In the genomic region with DNA sequence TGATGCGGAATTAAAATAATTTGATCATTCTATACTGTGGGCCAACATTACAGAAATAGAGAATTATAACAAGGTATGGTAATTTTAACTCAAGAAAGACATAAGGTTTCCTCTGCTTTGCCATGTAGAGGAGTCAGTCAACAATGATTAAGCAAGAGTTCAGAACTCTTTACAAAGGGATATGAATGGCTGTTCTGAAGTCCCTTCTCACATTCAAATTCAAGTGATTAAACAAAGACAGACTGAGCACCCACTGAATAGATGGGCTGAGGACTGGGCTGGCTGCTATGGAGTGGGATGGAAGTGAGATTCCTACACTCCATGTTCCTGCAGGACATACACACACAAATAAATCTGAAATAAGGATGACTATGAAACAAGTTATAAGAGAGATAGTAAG, we compare ENCODE assay signal across 20 cellular contexts.
"Had no signal": no experiment of that assay in that cellular context is flagged by ENCODE, and none has a peak within 500 bp of the region (broad histone marks: within the 10 kb centered on the region; RNA-seq: fewer than 3 reads in every experiment).

No MANE protein-coding gene starts in this region.

- H3K4me3 Mint-ChIP-seq: endodermal cell; naive thymus-derived CD8-positive, alpha-beta T cell; nephron progenitor cell; stimulated activated effector memory CD8-positive, alpha-beta T cell treated with anti-CD3 and anti-CD28 coated beads, Interleukin-12 subunit alpha, Interleukin-12 subunit beta, amount 100 ng/mL, for 72 hours; type B pancreatic cell had no signal

- H3K36me3 ChIP-seq: gastrocnemius medialis, lower lobe of right lung, prostate gland, right atrium auricular region, stomach, tibial artery had no signal

- H3K9me3 Mint-ChIP-seq: endodermal cell; naive thymus-derived CD8-positive, alpha-beta T cell; nephron progenitor cell; stimulated activated effector memory CD8-positive, alpha-beta T cell treated with anti-CD3 and anti-CD28 coated beads, Interleukin-12 subunit alpha, Interleukin-12 subunit beta, amount 100 ng/mL, for 72 hours; type B pancreatic cell had no signal

- H3K9me3 ChIP-seq: gastrocnemius medialis, lower lobe of right lung, prostate gland, right atrium auricular region, stomach, tibial artery had no signal

- H3K27ac ChIP-seq: epithelial cell of prostate, gastrocnemius medialis, lower lobe of right lung, prostate gland, right atrium auricular region, stomach, tibial artery had no signal

- H3K27ac Mint-ChIP-seq: endodermal cell; naive thymus-derived CD8-positive, alpha-beta T cell; nephron progenitor cell; stimulated activated effector memory CD8-positive, alpha-beta T cell treated with anti-CD3 and anti-CD28 coated beads, Interleukin-12 subunit alpha, Interleukin-12 subunit beta, amount 100 ng/mL, for 72 hours; type B pancreatic cell had no signal

- H3K4me3 ChIP-seq: gastrocnemius medialis, lower lobe of right lung, prostate gland, right atrium auricular region, stomach, tibial artery had no signal

- H3K4me1 Mint-ChIP-seq: stimulated activated effector memory CD8-positive, alpha-beta T cell treated with anti-CD3 and anti-CD28 coated beads, Interleukin-12 subunit alpha, Interleukin-12 subunit beta, amount 100 ng/mL, for 72 hours had no signal

- H3K27me3 Mint-ChIP-seq: type B pancreatic cell had no signal

- H3K27me3 ChIP-seq: gastrocnemius medialis, right atrium auricular region, stomach, tibial artery had no signal

- DNase-seq: effector CD8-positive, alpha-beta T cell; endodermal cell; foreskin fibroblast; gastrocnemius medialis; head of caudate nucleus; left ventricle myocardium superior; lower lobe of right lung; naive thymus-derived CD8-positive, alpha-beta T cell; nephron progenitor cell; nucleus accumbens; stimulated activated CD4-positive, alpha-beta T cell treated with anti-CD3 and anti-CD28 coated beads, Interleukin-2, amount 100 ng/mL, for 24 hours; stimulated activated CD4-positive, alpha-beta T cell treated with anti-CD3 and anti-CD28 coated beads, Interleukin-4, amount 100 ng/mL, for 24 hours; stimulated activated naive CD4-positive, alpha-beta T cell treated with Interleukin-2 at 50 U/mL for 16 hours; stomach; tibial artery had no signal

- H3K4me1 ChIP-seq: gastrocnemius medialis, lower lobe of right lung, prostate gland, stomach, tibial artery had no signal

- H3K36me3 Mint-ChIP-seq: naive thymus-derived CD8-positive, alpha-beta T cell; stimulated activated effector memory CD8-positive, alpha-beta T cell treated with anti-CD3 and anti-CD28 coated beads, Interleukin-12 subunit alpha, Interleukin-12 subunit beta, amount 100 ng/mL, for 72 hours; type B pancreatic cell had no signal
